ENCODE assay signal across 8 cellular contexts in the genomic region with DNA sequence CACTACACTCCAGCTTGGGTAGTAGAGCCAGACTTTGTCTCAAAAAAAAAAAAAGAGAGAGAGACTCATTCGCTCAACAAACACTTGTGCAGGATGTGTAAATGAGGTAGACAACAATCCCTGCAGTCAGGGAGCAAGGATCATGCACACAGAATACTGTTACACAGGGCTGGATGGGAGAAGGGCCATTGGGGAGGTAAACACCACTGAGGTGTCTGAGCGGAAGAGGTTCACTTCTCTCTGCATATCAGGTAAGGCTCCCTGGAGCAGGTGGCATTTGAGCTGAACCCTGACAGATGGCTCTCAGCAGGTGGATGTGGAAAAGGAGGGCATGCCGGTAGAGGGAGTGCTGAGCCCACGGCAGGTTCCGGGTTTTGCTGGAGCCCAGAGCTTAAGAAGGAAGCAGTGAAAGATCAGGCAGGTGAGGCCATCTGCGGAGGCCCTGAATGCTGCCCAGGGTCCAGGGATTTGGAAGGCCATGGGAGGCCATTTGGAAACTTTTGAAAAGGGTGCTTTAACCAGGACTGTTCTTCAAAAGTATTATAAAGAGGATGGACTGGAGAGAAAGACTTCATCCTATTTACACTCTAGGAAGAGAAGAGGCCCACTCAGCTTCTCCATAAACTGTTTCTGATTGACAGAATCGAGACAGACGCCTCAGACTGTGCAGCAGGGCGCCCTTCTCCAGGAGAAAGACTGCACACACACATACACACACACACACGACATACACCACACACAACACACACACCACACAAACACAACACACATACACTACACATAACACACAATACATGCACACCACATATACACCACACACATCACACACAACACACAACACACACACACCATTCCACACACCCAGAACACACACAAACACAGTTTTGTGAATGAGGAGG.
DNase-seq lines count a peak whose midpoint lies in the region; ATAC-seq and TF ChIP-seq lines count a peak whose summit lies in the region.

No MANE protein-coding gene starts in this region.

- no peaks in the 10 kb centered on the region for H3K36me3 ChIP-seq in CD4-positive, alpha-beta memory T cell (ENCODE audit: insufficient read depth, low read length)

- DNase-seq in CD4-positive, alpha-beta memory T cell: peak in 3 of 5 donors; percentile 11 to 16 (median 15)
- peak; percentile 78 for DNase-seq in NCI-H2107 treated with DMSO at 0.1 percent for 48 hours (lab: John Stamatoyannopoulos, UW; ENCODE audit: unreplicated experiment)
- DNase-seq in foreskin keratinocyte: peak; percentile 15 to 30
- peak; percentile 5 for DNase-seq in stimulated activated CD4-positive, alpha-beta T cell treated with anti-CD3 and anti-CD28 coated beads, Interleukin-4, amount 100 ng/mL, for 1 hour
- no peak for DNase-seq in HuH-7 (ENCODE audit: low spot score)
- no peak for DNase-seq in dedifferentiated amniotic fluid mesenchymal stem cell (ENCODE audit: extremely low spot score)

- TF ChIP-seq CTCF in VCaP (conservative IDR thresholded peaks at IDR 0.05): peak; percentile 44
- peak; percentile 63 for TF ChIP-seq CTCF in foreskin keratinocyte (conservative IDR thresholded peaks at IDR 0.05)

- H3K9me3 Mint-ChIP-seq in CD4-positive, alpha-beta memory T cell: no peaks in the 10 kb centered on the region

- peak overlapping the region in 5 of 7 donors; percentile 20 to 85 (median 36) for H3K27ac Mint-ChIP-seq in CD4-positive, alpha-beta memory T cell

- peaks cover 0 to 8% (median 6%) of the 10 kb centered on the region in 4 donors for H3K4me1 Mint-ChIP-seq in CD4-positive, alpha-beta memory T cell

- no peaks in the 10 kb centered on the region for H3K36me3 Mint-ChIP-seq in CD4-positive, alpha-beta memory T cell

- intact Hi-C loops in CD4-positive, alpha-beta memory T cell (cut with micrococcal nuclease): no loop called here

- peak; percentile 81 for ATAC-seq in GM21447 (IDR thresholded peaks at IDR 0.05; ENCODE audit: unreplicated experiment)
- peak; percentile 79 for ATAC-seq in foreskin keratinocyte

- peaks cover 0 to 12% of the 10 kb centered on the region in 2 donors for H3K27me3 Mint-ChIP-seq in CD4-positive, alpha-beta memory T cell

- CTCF ChIA-PET in CD4-positive, alpha-beta memory T cell (lab: Charles Lee; ENCODE audit: partially characterized antibody): interaction anchor here (0.7 to 2.2 kb wide), 7 partner anchors 13 to 1013 kb away, joined by 3 to 11 read pairs (median 5); no protein-coding TSS in a partner anchor

- H3K9me3 ChIP-seq in CD4-positive, alpha-beta memory T cell (ENCODE audit: control insufficient read depth in 1 of 2, low read length in 2 of 2): no peaks in the 10 kb centered on the region

- H3K4me3 ChIP-seq in CD4-positive, alpha-beta memory T cell (ENCODE audit: low read length in 2 of 2): no peak overlapping the region

- POLR2A ChIA-PET in CD4-positive, alpha-beta memory T cell (lab: Charles Lee; ENCODE audit: partially characterized antibody): no interaction called here

- H3K4me1 ChIP-seq in CD4-positive, alpha-beta memory T cell (ENCODE audit: insufficient read depth, low read length): peaks cover 3% of the 10 kb centered on the region
- no peaks in the 10 kb centered on the region for H3K4me1 ChIP-seq in foreskin keratinocyte

- peak overlapping the region in 1 of 8 donors; percentile 24 for H3K4me3 Mint-ChIP-seq in CD4-positive, alpha-beta memory T cell

- no peak overlapping the region for H3K27ac ChIP-seq in CD4-positive, alpha-beta memory T cell (ENCODE audit: low read depth, low read length)
- H3K27ac ChIP-seq in VCaP (no peak overlapping the region), foreskin keratinocyte (no peak overlapping the region)

- no peaks in the 10 kb centered on the region for H3K27me3 ChIP-seq in CD4-positive, alpha-beta memory T cell (ENCODE audit: insufficient read depth, low read length)
- no peaks in the 10 kb centered on the region for H3K27me3 ChIP-seq in foreskin keratinocyte

Comparison
In these comparisons a context has a peak if more than half of its experiments do, and no peak if none do; other contexts are left out.
1. DNase-seq: peak in CD4-positive, alpha-beta memory T cell (3 of 5), NCI-H2107 treated with DMSO at 0.1 percent for 48 hours (single experiment), foreskin keratinocyte (2 of 2) and stimulated activated CD4-positive, alpha-beta T cell treated with anti-CD3 and anti-CD28 coated beads, Interleukin-4, amount 100 ng/mL, for 1 hour (single experiment); none in HuH-7 (single experiment) and dedifferentiated amniotic fluid mesenchymal stem cell (single experiment).